In genomic region chr1:170666661-170667060, GRCh38 we compare ENCODE assay signal across 13 cellular contexts. TPM values are rescaled to one million over a fixed set of nuclear protein-coding genes. Genes with fewer than 3 reads are reported as not detected.
DNase-seq lines count a peak whose midpoint lies in the region; ATAC-seq and TF ChIP-seq lines count a peak whose summit lies in the region.
"Had no signal": no experiment of that assay in that cellular context is flagged by ENCODE, and none has a peak within 500 bp of the region (broad histone marks: within the 10 kb centered on the region; RNA-seq: fewer than 3 reads in every experiment).

No MANE protein-coding gene starts in this region.

- ATAC-seq in GM21576 (IDR thresholded peaks at IDR 0.05; ENCODE audit: unreplicated experiment) (no peak), HG02970 (IDR thresholded peaks at IDR 0.05; ENCODE audit: low FRiP score, unreplicated experiment) (no peak)
- ATAC-seq: T-cell had no signal

- H3K4me3 ChIP-seq in fibroblast of mammary gland (ENCODE audit: control insufficient read depth, low read depth, low read length), result peak overlapping the region; percentile 97

- peak; percentile 32 for DNase-seq in AG20443 (ENCODE audit: low spot score)
- DNase-seq in M059J (ENCODE audit: low read depth), result peak; percentile 29
- DNase-seq in fibroblast of mammary gland (ENCODE audit: low read depth), result no peak
- DNase-seq in retina, result peak; percentile 63
- DNase-seq in stimulated activated CD4-positive, alpha-beta T cell treated with anti-CD3 and anti-CD28 coated beads, Interleukin-15, amount 100 ng/mL, for 24 hours, result no peak
- DNase-seq in NCI-H2196 treated with DMSO at 0.1 percent for 48 hours (lab: John Stamatoyannopoulos, UW; ENCODE audit: unreplicated experiment), result no peak
- DNase-seq: activated CD4-positive, alpha-beta T cell treated with anti-CD3 and anti-CD28 coated beads, Interleukin-2, amount 50 U/mL, for 4 hours; activated effector memory CD4-positive, alpha-beta T cell treated with Interleukin-2 at 50 U/mL for 16 hours; CD4-positive, CD25-positive, alpha-beta regulatory T cell; foreskin melanocyte; T-cell had no signal

- TF ChIP-seq CTCF in fibroblast of mammary gland (conservative IDR thresholded peaks at IDR 0.05; ENCODE audit: control insufficient read depth, insufficient read depth, low read depth, low read length), result no peak

RNA-seq across cellular contexts. Expression of gene PRRX1, which starts 2.7 kb away (rescaled TPM):
- total RNA-seq in M059J (2014; rRNA removed; shearing (Covaris generic)), result 21.6 and 22.3 TPM in 2 replicates
- total RNA-seq: CD4-positive, CD25-positive, alpha-beta regulatory T cell had no signal

Comparison
In these comparisons a context has a peak if more than half of its experiments do, and no peak if none do; other contexts are left out.
1. DNase-seq: peak in AG20443 (single experiment), M059J (single experiment) and retina (single experiment); none in fibroblast of mammary gland (single experiment), stimulated activated CD4-positive, alpha-beta T cell treated with anti-CD3 and anti-CD28 coated beads, Interleukin-15, amount 100 ng/mL, for 24 hours (single experiment) and NCI-H2196 treated with DMSO at 0.1 percent for 48 hours (single experiment).